23 cellular contexts compared by ENCODE assay signal in genomic region chr21:37383784-37384311, GRCh38. TPM values are rescaled to one million over a fixed set of nuclear protein-coding genes. Genes with fewer than 3 reads are reported as not detected.
A peak's percentile ranks its signal among the peaks of the same experiment; 100 is the strongest.
DNase-seq lines count a peak whose midpoint lies in the region; ATAC-seq, FAIRE-seq and TF ChIP-seq lines count a peak whose summit lies in the region.
"Had no signal": no experiment of that assay in that cellular context is flagged by ENCODE, and none has a peak within 500 bp of the region (broad histone marks: within the 10 kb centered on the region; RNA-seq: fewer than 3 reads in every experiment).

No MANE protein-coding gene starts in this region.

- POLR2A ChIA-PET in activated CD8-positive, alpha-beta T cell treated with anti-CD3 and anti-CD28 coated beads for 36 hours (lab: Charles Lee), result interaction anchor here (0.6 to 0.8 kb wide), 2 partner anchors 14 to 52 kb away, joined by 3 read pairs; no protein-coding TSS in a partner anchor
- POLR2A ChIA-PET in activated CD8-positive, alpha-beta T cell treated with anti-CD3 and anti-CD28 coated beads, Interleukin-2, amount 10 ng/mL, durations not matched to agents 7 days and 5 days (lab: Charles Lee), result no interaction called here
- POLR2A ChIA-PET in GM12878 (lab: Charles Lee), result interaction anchor here (1.0 to 1.7 kb wide), 3 partner anchors 13 to 17 kb away, joined by 3 to 5 read pairs (median 5); partner anchors contain the start of gene DYRK1A

- TF ChIP-seq EP300 in GM12878 (IDR thresholded peaks at IDR 0.05; ENCODE audit: borderline replicate concordance in 1 of 2, control insufficient read depth in 1 of 2, low read depth in 2 of 2, low read length in 2 of 2), result no peak

- H3F3A ChIP-seq in GM23338 (replicated peaks; ENCODE audit: low read depth), result no peaks in the 10 kb centered on the region

- H3K27me3 ChIP-seq in GM23338 (ENCODE audit: insufficient read depth) (no peaks in the 10 kb centered on the region), GM12878 (replicated peaks in 1 of 2; ENCODE audit: control insufficient read depth in 2 of 2, insufficient read depth in 2 of 2, low read length in 1 of 2) (no peaks in the 10 kb centered on the region), osteoblast (ENCODE audit: insufficient read depth, low read length) (no peaks in the 10 kb centered on the region)
- H3K27me3 ChIP-seq: foreskin keratinocyte, pancreas, Peyer's patch, sigmoid colon, SJSA1, suprapubic skin had no signal

- no peak overlapping the region for H3K4me3 ChIP-seq in GM23338
- H3K4me3 ChIP-seq in GM12878, result no peak overlapping the region
- no peak overlapping the region for H3K4me3 ChIP-seq in osteoblast (ENCODE audit: insufficient read depth, low read length)
- H3K4me3 ChIP-seq: pancreas, Peyer's patch, sigmoid colon, SJSA1, suprapubic skin had no signal

- WGBS in GM12878 (ENCODE audit: insufficient coverage, insufficient replicate concordance, low lambda C conversion rate, missing lambda C conversion rate), result 0% methylated on average over 1 of the region's 1 CpG

- H3K4me1 Mint-ChIP-seq in activated CD8-positive, alpha-beta T cell treated with anti-CD3 and anti-CD28 coated beads for 36 hours (ENCODE audit: low read depth), result peaks cover 80% of the 10 kb centered on the region
- H3K4me1 Mint-ChIP-seq in activated CD8-positive, alpha-beta T cell treated with anti-CD3 and anti-CD28 coated beads, Interleukin-2, amount 10 ng/mL, durations not matched to agents 7 days and 5 days (ENCODE audit: low read depth), result peaks cover 71% of the 10 kb centered on the region
- H3K4me1 Mint-ChIP-seq in GM23338 (peaks cover 75% of the 10 kb centered on the region), nephron progenitor cell (peaks cover 60% of the 10 kb centered on the region), HFFc6 (ENCODE audit: low read depth) (peaks cover 73% of the 10 kb centered on the region)

- TF ChIP-seq CTCF in activated CD8-positive, alpha-beta T cell treated with anti-CD3 and anti-CD28 coated beads for 36 hours (IDR thresholded peaks at IDR 0.05), result no peak
- TF ChIP-seq CTCF in GM23338 (conservative IDR thresholded peaks at IDR 0.05; ENCODE audit: low read depth in 2 of 2), result no peak
- TF ChIP-seq CTCF in GM12878 (IDR thresholded peaks at IDR 0.05 in 2 of 3, conservative IDR thresholded peaks at IDR 0.05 in 1 of 3; ENCODE audit: control insufficient read depth in 2 of 3, extremely low read depth in 1 of 3, insufficient read depth in 1 of 3, low read depth in 3 of 3, low read length in 3 of 3), result no peak
- TF ChIP-seq CTCF in nephron progenitor cell (IDR thresholded peaks at IDR 0.05), result no peak
- no peak for TF ChIP-seq CTCF in osteoblast (IDR thresholded peaks at IDR 0.05; ENCODE audit: extremely low read depth, low read depth, low read length)
- TF ChIP-seq CTCF in HFFc6 (IDR thresholded peaks at IDR 0.05), result no peak

- peaks cover 12% of the 10 kb centered on the region for H3K9me3 Mint-ChIP-seq in activated CD8-positive, alpha-beta T cell treated with anti-CD3 and anti-CD28 coated beads for 36 hours
- no peaks in the 10 kb centered on the region for H3K9me3 Mint-ChIP-seq in activated CD8-positive, alpha-beta T cell treated with anti-CD3 and anti-CD28 coated beads, Interleukin-2, amount 10 ng/mL, durations not matched to agents 7 days and 5 days (ENCODE audit: insufficient read depth)
- H3K9me3 Mint-ChIP-seq in GM23338 (no peaks in the 10 kb centered on the region), nephron progenitor cell (peaks cover 16% of the 10 kb centered on the region), HFFc6 (peaks cover 5% of the 10 kb centered on the region; the same call in 1 of the 2 replicates)

- H3K4me3 Mint-ChIP-seq in activated CD8-positive, alpha-beta T cell treated with anti-CD3 and anti-CD28 coated beads for 36 hours, result no peak overlapping the region
- H3K4me3 Mint-ChIP-seq in activated CD8-positive, alpha-beta T cell treated with anti-CD3 and anti-CD28 coated beads, Interleukin-2, amount 10 ng/mL, durations not matched to agents 7 days and 5 days, result no peak overlapping the region
- no peak overlapping the region for H3K4me3 Mint-ChIP-seq in GM23338
- no peak overlapping the region for H3K4me3 Mint-ChIP-seq in nephron progenitor cell
- H3K4me3 Mint-ChIP-seq in HFFc6, result no peak overlapping the region

- H3K36me3 ChIP-seq in GM23338 (ENCODE audit: insufficient read depth) (no peaks in the 10 kb centered on the region), GM12878 (ENCODE audit: control insufficient read depth in 2 of 2, insufficient read depth in 2 of 2, low read length in 1 of 2) (0 out of 4 replicates have a peak, but pooled peaks cover 0 to 5% of the 10 kb centered on the region in 2 experiments), osteoblast (ENCODE audit: insufficient read depth, low read length) (no peaks in the 10 kb centered on the region)
- H3K36me3 ChIP-seq: pancreas, Peyer's patch, sigmoid colon, suprapubic skin had no signal

- H3K27me3 Mint-ChIP-seq in activated CD8-positive, alpha-beta T cell treated with anti-CD3 and anti-CD28 coated beads for 36 hours, result no peaks in the 10 kb centered on the region
- no peaks in the 10 kb centered on the region for H3K27me3 Mint-ChIP-seq in activated CD8-positive, alpha-beta T cell treated with anti-CD3 and anti-CD28 coated beads, Interleukin-2, amount 10 ng/mL, durations not matched to agents 7 days and 5 days (ENCODE audit: low read depth)
- peaks cover 2% of the 10 kb centered on the region for H3K27me3 Mint-ChIP-seq in GM23338 (ENCODE audit: insufficient read depth, low read depth, poor library complexity)
- peaks cover 5% of the 10 kb centered on the region for H3K27me3 Mint-ChIP-seq in nephron progenitor cell (ENCODE audit: low read depth, poor library complexity)
- no peaks in the 10 kb centered on the region; the same call in 1 of the 2 replicates for H3K27me3 Mint-ChIP-seq in HFFc6 (ENCODE audit: insufficient read depth)

- ATAC-seq in activated CD8-positive, alpha-beta T cell treated with anti-CD3 and anti-CD28 coated beads for 36 hours, result no peak
- no peak for ATAC-seq in activated CD8-positive, alpha-beta T cell treated with anti-CD3 and anti-CD28 coated beads, Interleukin-2, amount 10 ng/mL, durations not matched to agents 7 days and 5 days
- ATAC-seq in GM23338 (no peak), GM12878 (peak; percentile 43), GM19463 (IDR thresholded peaks at IDR 0.05; ENCODE audit: unreplicated experiment) (no peak)
- ATAC-seq: foreskin keratinocyte, pancreas had no signal

- H4K20me1 ChIP-seq in GM23338 (replicated peaks; ENCODE audit: insufficient read depth), result peaks cover 75% of the 10 kb centered on the region
- H4K20me1 ChIP-seq in GM12878 (ENCODE audit: control insufficient read depth, insufficient read depth), result peaks cover 10% of the 10 kb centered on the region
- H4K20me1 ChIP-seq in osteoblast (ENCODE audit: insufficient read depth, low read length), result peaks cover 79% of the 10 kb centered on the region

- RAD21 ChIA-PET in GM12878 (lab: Charles Lee; ENCODE audit: unreplicated experiment), result interaction anchor here (0.7 to 2.1 kb wide), 4 partner anchors 13 to 24 kb away, joined by 3 to 8 read pairs (median 6); no protein-coding TSS in a partner anchor

- H3K9me3 ChIP-seq in GM12878 (replicated peaks; ENCODE audit: control insufficient read depth, insufficient read depth, low read length) (peaks cover 1% of the 10 kb centered on the region; the same call in 1 of the 3 replicates), osteoblast (ENCODE audit: low read depth, low read length) (no peaks in the 10 kb centered on the region)
- H3K9me3 ChIP-seq: pancreas, Peyer's patch, sigmoid colon, SJSA1, suprapubic skin had no signal

- no peak for FAIRE-seq in GM12878 (lab: Jason Lieb, UNC)
- FAIRE-seq: A204.1, pancreas had no signal

- H3K36me3 Mint-ChIP-seq in activated CD8-positive, alpha-beta T cell treated with anti-CD3 and anti-CD28 coated beads for 36 hours (ENCODE audit: low read depth), result peaks cover 33% of the 10 kb centered on the region
- peaks cover 31% of the 10 kb centered on the region for H3K36me3 Mint-ChIP-seq in activated CD8-positive, alpha-beta T cell treated with anti-CD3 and anti-CD28 coated beads, Interleukin-2, amount 10 ng/mL, durations not matched to agents 7 days and 5 days (ENCODE audit: low read depth)
- no peaks in the 10 kb centered on the region for H3K36me3 Mint-ChIP-seq in GM23338 (ENCODE audit: low read depth)
- peaks cover 27% of the 10 kb centered on the region for H3K36me3 Mint-ChIP-seq in nephron progenitor cell (ENCODE audit: low read depth)
- peaks cover 11% of the 10 kb centered on the region for H3K36me3 Mint-ChIP-seq in HFFc6 (ENCODE audit: low read depth)

- H3K79me2 ChIP-seq in GM23338 (replicated peaks; ENCODE audit: insufficient read depth), result peaks cover 100% of the 10 kb centered on the region
- H3K79me2 ChIP-seq in GM12878 (ENCODE audit: control insufficient read depth, insufficient read depth, low read length), result peaks cover 97% of the 10 kb centered on the region
- H3K79me2 ChIP-seq in osteoblast (ENCODE audit: insufficient read depth, low read length), result peaks cover 99% of the 10 kb centered on the region

- H3K9me2 ChIP-seq in GM23338 (ENCODE audit: insufficient read depth), result no peaks in the 10 kb centered on the region

- peak overlapping the region; percentile 68 for H3K27ac Mint-ChIP-seq in activated CD8-positive, alpha-beta T cell treated with anti-CD3 and anti-CD28 coated beads for 36 hours
- H3K27ac Mint-ChIP-seq in activated CD8-positive, alpha-beta T cell treated with anti-CD3 and anti-CD28 coated beads, Interleukin-2, amount 10 ng/mL, durations not matched to agents 7 days and 5 days, result no peak overlapping the region
- H3K27ac Mint-ChIP-seq in GM23338, result no peak overlapping the region
- peak overlapping the region; percentile 1 for H3K27ac Mint-ChIP-seq in nephron progenitor cell
- no peak overlapping the region for H3K27ac Mint-ChIP-seq in HFFc6

- DNase-seq in activated CD8-positive, alpha-beta T cell treated with anti-CD3 and anti-CD28 coated beads for 36 hours, result no peak
- no peak for DNase-seq in activated CD8-positive, alpha-beta T cell treated with anti-CD3 and anti-CD28 coated beads, Interleukin-2, amount 10 ng/mL, durations not matched to agents 7 days and 5 days
- DNase-seq in GM23338 (ENCODE audit: low spot score) (no peak), GM12878 (ENCODE audit: low read depth, low spot score) (no peak), nephron progenitor cell (no peak), osteoblast (ENCODE audit: insufficient read length, low spot score, missing footprints) (no peak), HFFc6 (no peak)
- DNase-seq: activated gamma-delta T cell, anterior cingulate cortex, DMS 273 treated with DMSO at 0.1 percent for 48 hours, foreskin keratinocyte, hippocampal formation, islet precursor cell, NCI-H1092, NCI-H2029 treated with DMSO at 0.1 percent for 48 hours, NCI-H446, pancreas, Peyer's patch, sigmoid colon had no signal

- no peak for TF ChIP-seq RAD21 in GM12878 (IDR thresholded peaks at IDR 0.05; ENCODE audit: insufficient read depth, low read depth, low read length)

- no peak for TF ChIP-seq POLR2A in GM12878 (IDR thresholded peaks at IDR 0.05; ENCODE audit: low read depth, low read length)

- no peak overlapping the region for H3K9ac ChIP-seq in GM12878 (ENCODE audit: control insufficient read depth, insufficient read depth, low read length)

- BruUV-seq in GM12878 (replicated peaks; lab: Mats Ljungman, UMichigan), result no TSS peak

- no peak overlapping the region for H2AFZ ChIP-seq in GM23338
- H2AFZ ChIP-seq in GM12878 (ENCODE audit: control insufficient read depth, low read depth, low read length), result no peak overlapping the region
- no peak overlapping the region for H2AFZ ChIP-seq in osteoblast (ENCODE audit: low read length)

- SMC1A ChIA-PET in GM12878 (lab: Charles Lee; ENCODE audit: uncharacterized antibody, unreplicated experiment), result interaction anchor here (0.6 to 6.9 kb wide), 8 partner anchors 10 to 112 kb away, joined by 3 to 35 read pairs (median 8); no protein-coding TSS in a partner anchor

- H3K4me1 ChIP-seq in GM23338 (ENCODE audit: insufficient read depth) (peaks cover 43% of the 10 kb centered on the region), GM12878 (ENCODE audit: control insufficient read depth, insufficient read depth, low read length) (peaks cover 7% of the 10 kb centered on the region), osteoblast (ENCODE audit: insufficient read depth, low read length) (peaks cover 2% of the 10 kb centered on the region)
- H3K4me1 ChIP-seq: SJSA1 had no signal

- CTCF ChIA-PET in activated CD8-positive, alpha-beta T cell treated with anti-CD3 and anti-CD28 coated beads for 36 hours (lab: Charles Lee), result interaction anchor here (1.0 to 2.1 kb wide), 3 partner anchors 10 to 16 kb away, joined by 3 to 13 read pairs (median 5); no protein-coding TSS in a partner anchor
- CTCF ChIA-PET in activated CD8-positive, alpha-beta T cell treated with anti-CD3 and anti-CD28 coated beads, Interleukin-2, amount 10 ng/mL, durations not matched to agents 7 days and 5 days (lab: Charles Lee), result interaction anchor here (1.0 kb wide), 1 partner anchor 19 kb away, joined by 3 read pairs; no protein-coding TSS in a partner anchor
- CTCF ChIA-PET in GM12878 (lab: Yijun Ruan, JAX), result interaction anchor here (1.3 to 2.7 kb wide), 2 partner anchors 10 to 24 kb away, joined by 5 to 12 read pairs; no protein-coding TSS in a partner anchor

- H3K27ac ChIP-seq in GM23338 (ENCODE audit: low read depth) (peak overlapping the region; percentile 35; the same call in 1 of the 2 replicates), GM12878 (ENCODE audit: control insufficient read depth, insufficient read depth) (no peak overlapping the region), osteoblast (ENCODE audit: low read depth, low read length) (no peak overlapping the region)
- H3K27ac ChIP-seq: foreskin keratinocyte, pancreas, Peyer's patch, sigmoid colon, SJSA1, suprapubic skin had no signal

- intact Hi-C loops in activated CD8-positive, alpha-beta T cell treated with anti-CD3 and anti-CD28 coated beads for 36 hours (cut with micrococcal nuclease), result no loop called here
- intact Hi-C loops in GM12878 (cut with micrococcal nuclease; ENCODE audit: unreplicated experiment), result no loop called here

- in situ Hi-C loops in GM12878 (cut with MboI), result no loop called here

- H3K4me2 ChIP-seq in GM23338 (no peak overlapping the region), GM12878 (ENCODE audit: control insufficient read depth, insufficient read depth) (no peak overlapping the region), osteoblast (ENCODE audit: insufficient read depth, low read length) (no peak overlapping the region)

RNA-seq across cellular contexts. Expression of gene DYRK1A, which starts 17.3 kb away (rescaled TPM):
- total RNA-seq in activated CD8-positive, alpha-beta T cell treated with anti-CD3 and anti-CD28 coated beads for 36 hours, result 10 to 100 TPM; 57.5 to 58.7 TPM
- total RNA-seq in activated CD8-positive, alpha-beta T cell treated with anti-CD3 and anti-CD28 coated beads, Interleukin-2, amount 10 ng/mL, durations not matched to agents 7 days and 5 days, result 10 to 100 TPM; 83.2 to 86.1 TPM
- total RNA-seq in GM23338 (2014; rRNA removed; shearing (Covaris generic)), result 82.9 and 84.7 TPM in 2 replicates
- polyA plus RNA-seq in GM23338 (2016; fragmentation: Nextera tagmentation; extraction: Ambion mirVana), result 10.3 and 11.0 TPM in 2 replicates
- 248 and 256 TPM in 2 replicates for total RNA-seq in GM12878 (2013; cell fraction: nucleolus; rRNA removed)
- total RNA-seq in GM12878 (2014; rRNA removed), result 43.0 and 46.4 TPM in 2 replicates
- 45.1 and 47.3 TPM in 2 replicates for total RNA-seq in GM12878 (2014; rRNA removed; fragmentation: Illumina TruSeq; extraction: Trizol)
- 53.4 TPM in 2 replicates for total RNA-seq in GM12878 (2021)
- polyA plus RNA-seq in GM12878 (2011; ENCODE audit: low read depth), result 23.1 TPM
- polyA plus RNA-seq in GM12878 (2011; rRNA removed), result 49.9 and 68.6 TPM in 2 replicates
- polyA plus RNA-seq in GM12878 (2011; cell fraction: cytosol; rRNA removed), result 49.4 and 59.7 TPM in 2 replicates
- polyA plus RNA-seq in GM12878 (2011; cell fraction: nucleus; rRNA removed), result 105 and 126 TPM in 2 replicates
- 23.5 and 24.4 TPM in 2 replicates for polyA plus RNA-seq in GM12878 (2012)
- 30.5 and 31.9 TPM in 2 replicates for polyA plus RNA-seq in GM12878 (2014; fragmentation: Illumina TruSeq; extraction: Trizol)
- polyA plus RNA-seq in GM12878 (2014; fragmentation: Nextera tagmentation; extraction: Ambion mirVana), result 1 to 10 TPM; 4.8 to 9.1 TPM
- polyA plus RNA-seq in GM12878 (2014; rRNA removed), result 27.1 and 29.4 TPM in 2 replicates
- 1 to 10 TPM; 2.4 to 3.0 TPM for polyA plus RNA-seq in GM12878 (2016; fragmentation: Nextera tagmentation; extraction: Ambion mirVana)
- polyA minus RNA-seq in GM12878 (2011; rRNA and poly(A)+ RNA removed), result 188 and 274 TPM in 2 replicates
- polyA minus RNA-seq in GM12878 (2011; cell fraction: cytosol; rRNA and poly(A)+ RNA removed), result 49.1 and 50.9 TPM in 2 replicates
- 120 and 170 TPM in 2 replicates for polyA minus RNA-seq in GM12878 (2011; cell fraction: nucleus; rRNA and poly(A)+ RNA removed)
- total RNA-seq in osteoblast, result 93.1 and 99.2 TPM in 2 replicates
- total RNA-seq in HFFc6 (2021; fragmentation: NEBNext Ultra II Directional; extraction: Animal tissue kit (Norgen Biotek cat#: 25700)), result 10 to 100 TPM; 35.8 to 47.3 (median 42.5) TPM

Comparison
In these comparisons a context has a peak if more than half of its experiments do, and no peak if none do; other contexts are left out.
1. H3K27ac Mint-ChIP-seq: peak in activated CD8-positive, alpha-beta T cell treated with anti-CD3 and anti-CD28 coated beads for 36 hours (single experiment) and nephron progenitor cell (single experiment); none in activated CD8-positive, alpha-beta T cell treated with anti-CD3 and anti-CD28 coated beads, Interleukin-2, amount 10 ng/mL, durations not matched to agents 7 days and 5 days (single experiment), GM23338 (single experiment) and HFFc6 (single experiment).